ENCODE assay signal across 1 cellular context in genomic region chrX:40266490-40267333, GRCh38.
TF ChIP-seq lines count a peak whose summit lies in the region.

No MANE protein-coding gene starts in this region.

TF ChIP-seq in GM23338, 12 proteins besides CTCF, POLR2A, EP300 and RAD21 (continued from another document):
- TF ChIP-seq ZNF462 (CRISPR knock-in tag; IDR thresholded peaks at IDR 0.05) (no peak), EZH2phosphoT487 (IDR thresholded peaks at IDR 0.05; ENCODE audit: unreplicated experiment) (no peak), NANOG (IDR thresholded peaks at IDR 0.05; ENCODE audit: borderline replicate concordance) (no peak), CREB1 (CRISPR knock-in tag; IDR thresholded peaks at IDR 0.05; ENCODE audit: low read depth) (no peak), REST (IDR thresholded peaks at IDR 0.05; ENCODE audit: unreplicated experiment) (no peak)
TF ChIP-seq in GM23338: peak in this region for 0.
